In the genomic region with DNA sequence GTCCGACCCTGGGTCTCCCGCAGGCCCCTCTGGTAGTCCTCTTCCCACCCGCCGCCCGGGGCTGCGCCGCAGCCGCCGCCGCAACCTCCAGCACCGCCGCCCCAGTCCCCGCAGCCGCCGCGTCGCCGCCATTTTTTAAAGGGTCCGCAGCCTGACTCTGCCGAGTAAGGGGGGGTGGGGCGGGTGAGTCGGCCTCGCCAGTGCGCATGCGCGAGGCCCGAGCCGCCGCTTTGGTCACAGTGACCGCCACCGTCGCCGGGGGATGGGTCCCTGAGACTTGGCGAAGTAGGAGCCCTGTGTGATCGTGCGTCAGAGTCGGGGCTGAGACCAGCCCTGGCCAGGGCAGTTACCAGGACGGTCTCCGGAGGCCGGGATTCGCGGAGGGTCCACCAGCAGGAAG, we compare ENCODE assay signal across 8 cellular contexts.
DNase-seq lines count a peak whose midpoint lies in the region; ATAC-seq and TF ChIP-seq lines count a peak whose summit lies in the region.
"Not testable (repeated sequence)": the region's sequence is repeated elsewhere in the genome, so short reads cannot be mapped to it uniquely, and the experiment has no call there.

No MANE protein-coding gene starts in this region.

- H3K4me1 ChIP-seq in GM23338 (ENCODE audit: insufficient read depth); mammary epithelial cell (ENCODE audit: insufficient read depth, low read length); neutrophil (ENCODE audit: control insufficient read depth in 1 of 2, insufficient read depth in 1 of 2, low read depth in 1 of 2, low read length in 1 of 2): not testable (repeated sequence)

- H3K9me3 Mint-ChIP-seq in GM23338 = peaks cover 19% of the 10 kb centered on the region; the same call in 2 of the 3 replicates

- not testable (repeated sequence) for H2AFZ ChIP-seq in GM23338; mammary epithelial cell (ENCODE audit: low read depth, low read length)

- dilution Hi-C loops in mammary epithelial cell (cut with HindIII; ENCODE audit: low sequenced_read_pairs) = not testable (repeated sequence)

- not testable (repeated sequence) for H3K27ac Mint-ChIP-seq in GM23338
- peak overlapping the region; percentile 96 for H3K27ac Mint-ChIP-seq in T-helper 17 cell

- H3K4me3 Mint-ChIP-seq in GM23338 (peak overlapping the region; percentile 85), T-helper 17 cell (peak overlapping the region; percentile 97)

- peak overlapping the region; percentile 73; the same call in 1 of the 2 replicates for H3K4me2 ChIP-seq in GM23338
- not testable (repeated sequence) for H3K4me2 ChIP-seq in mammary epithelial cell (ENCODE audit: insufficient read depth, low read depth, low read length)

- intact Hi-C loops in mammary epithelial cell (cut with micrococcal nuclease); left cardiac atrium (cut with DNase I): not testable (repeated sequence)

- not testable (repeated sequence) for H3K79me2 ChIP-seq in GM23338 (replicated peaks; ENCODE audit: insufficient read depth); mammary epithelial cell (ENCODE audit: insufficient read depth, low read length)

- H3K9me3 ChIP-seq in T-helper 17 cell (ENCODE audit: control insufficient read depth, low read length, poor library complexity, severe bottlenecking); mammary epithelial cell (replicated peaks; ENCODE audit: insufficient read depth, low read length); neutrophil: not testable (repeated sequence)

- not testable (repeated sequence) for TF ChIP-seq CTCF in GM23338 (conservative IDR thresholded peaks at IDR 0.05; ENCODE audit: low read depth in 2 of 2); mammary epithelial cell (conservative IDR thresholded peaks at IDR 0.05 in 1 of 2, IDR thresholded peaks at IDR 0.05 in 1 of 2; ENCODE audit: extremely low read depth in 1 of 2, insufficient read depth in 1 of 2, low read depth in 1 of 2, low read length in 2 of 2); neutrophil (IDR thresholded peaks at IDR 0.05)

- H3K9me2 ChIP-seq in GM23338 (ENCODE audit: insufficient read depth) = not testable (repeated sequence)

- H3K27me3 ChIP-seq in GM23338 (ENCODE audit: insufficient read depth); mammary epithelial cell (ENCODE audit: insufficient read depth, low read length); neutrophil: not testable (repeated sequence)

- not testable (repeated sequence) for H4K20me1 ChIP-seq in GM23338 (replicated peaks; ENCODE audit: insufficient read depth); mammary epithelial cell (ENCODE audit: insufficient read depth, low read length)

- not testable (repeated sequence) for H3K27ac ChIP-seq in GM23338 (ENCODE audit: low read depth); mammary epithelial cell (ENCODE audit: insufficient read depth, low read depth, low read length); neutrophil

- H3K4me1 Mint-ChIP-seq in GM23338, T-helper 17 cell: not testable (repeated sequence)

- not testable (repeated sequence) for H3K36me3 ChIP-seq in GM23338 (ENCODE audit: insufficient read depth); mammary epithelial cell (ENCODE audit: insufficient read depth, low read length); neutrophil

- not testable (repeated sequence) for H3K36me3 Mint-ChIP-seq in GM23338 (ENCODE audit: low read depth); T-helper 17 cell (ENCODE audit: low read depth)

- H3K4me3 ChIP-seq in GM23338 = peak overlapping the region; percentile 57
- H3K4me3 ChIP-seq in mammary epithelial cell (replicated peaks in 1 of 3; ENCODE audit: insufficient read depth in 1 of 3, low read depth in 2 of 3, low read length in 3 of 3) = peak overlapping the region in 2 of 3 experiments; percentile 40 to 44
- H3K4me3 ChIP-seq in neutrophil (ENCODE audit: low read depth in 1 of 2, low read length in 1 of 2) = peak overlapping the region; percentile 51 to 61

- in situ Hi-C loops in mammary epithelial cell (cut with MboI; ENCODE audit: low sequenced_read_pairs in 2 of 2) = not testable (repeated sequence)

- ATAC-seq in GM23338 = not testable (repeated sequence)
- ATAC-seq in T-helper 17 cell (peak; percentile 27), left cardiac atrium (peak; percentile 65 to 71)

- DNase-seq in GM23338 (ENCODE audit: low spot score); mammary epithelial cell: not testable (repeated sequence)
- peak; percentile 16 to 49 (median 28) for DNase-seq in T-helper 17 cell
- DNase-seq in activated T-cell treated with anti-CD3 and anti-CD28 coated beads, Interleukin-2, amount 50 U/mL, for 1 hour = peak; percentile 74
- peak; percentile 76 for DNase-seq in left cardiac atrium
- DNase-seq in stimulated activated CD4-positive, alpha-beta T cell treated with anti-CD3 and anti-CD28 coated beads, TNF-alpha, amount 100 ng/mL, for 1 hour (ENCODE audit: low read depth in 3 of 3, low spot score in 1 of 3) = peak; percentile 2 to 59 (median 46)
- peak; percentile 84 for DNase-seq in ureter (ENCODE audit: low spot score)

- H3K9ac ChIP-seq in mammary epithelial cell (ENCODE audit: insufficient read depth, low read length) = not testable (repeated sequence)

- H3F3A ChIP-seq in GM23338 (replicated peaks; ENCODE audit: low read depth) = not testable (repeated sequence)

- H3K27me3 Mint-ChIP-seq in GM23338 (ENCODE audit: insufficient read depth, low read depth, poor library complexity); T-helper 17 cell: not testable (repeated sequence)

- CTCF ChIA-PET in mammary epithelial cell (lab: Charles Lee; ENCODE audit: low non-redundant PET) = not testable (repeated sequence)

- not testable (repeated sequence) for BruUV-seq in mammary epithelial cell (replicated peaks; lab: Mats Ljungman, UMichigan)

- 3% methylated on average over 13 of the region's 42 CpGs for WGBS in mammary epithelial cell (ENCODE audit: low coverage, missing lambda C conversion rate)
